In genomic region chr4:108270466-108271450, GRCh38 we compare ENCODE assay signal across 1 cellular context.
A peak's percentile ranks its signal among the peaks of the same experiment; 100 is the strongest.
TF ChIP-seq lines count a peak whose summit lies in the region.

No MANE protein-coding gene starts in this region.

TF ChIP-seq in K562, 482 proteins besides CTCF, POLR2A, EP300 and RAD21 (continued from another document):
- TF ChIP-seq ZNF592 (IDR thresholded peaks at IDR 0.05) (0 out of 2 replicates have a peak, but pooled peaks have one; percentile 14), ZNF347 (CRISPR knock-in tag; IDR thresholded peaks at IDR 0.05; ENCODE audit: low read depth) (no peak), L3MBTL2 (IDR thresholded peaks at IDR 0.05) (peak; percentile 44; the same call in 1 of the 2 replicates), RFX7 (CRISPR knock-in tag; IDR thresholded peaks at IDR 0.05) (no peak), GABPA (tag; conservative IDR thresholded peaks at IDR 0.05; ENCODE audit: low read depth) (peak; percentile 68), MGA (IDR thresholded peaks at IDR 0.05) (peak; percentile 45; the same call in 1 of the 2 replicates), NFE2 (IDR thresholded peaks at IDR 0.05; ENCODE audit: low read depth) (peak; percentile 69), ETV1 (tag; conservative IDR thresholded peaks at IDR 0.05; ENCODE audit: low read depth) (peak; percentile 58)
TF ChIP-seq in K562: peak in this region for 9.
